In genomic region chr2:9972621-9973445, GRCh38 we compare ENCODE assay signal across 11 cellular contexts. TPM values are rescaled to one million over a fixed set of nuclear protein-coding genes. Genes with fewer than 3 reads are reported as not detected.
A peak's percentile ranks its signal among the peaks of the same experiment; 100 is the strongest.
DNase-seq lines count a peak whose midpoint lies in the region; ATAC-seq, FAIRE-seq and TF ChIP-seq lines count a peak whose summit lies in the region.
"Had no signal": no experiment of that assay in that cellular context is flagged by ENCODE, and none has a peak within 500 bp of the region (broad histone marks: within the 10 kb centered on the region; RNA-seq: fewer than 3 reads in every experiment).

No MANE protein-coding gene starts in this region.

- no peak for FAIRE-seq in HepG2 (lab: Jason Lieb, UNC)
- FAIRE-seq: GM19239 had no signal

- TF ChIP-seq CTCF in lung (IDR thresholded peaks at IDR 0.05; ENCODE audit: control extremely low read depth, extremely low read depth) (no peak), thyroid gland (IDR thresholded peaks at IDR 0.05) (no peak), HepG2 (CRISPR knock-in tag; IDR thresholded peaks at IDR 0.05) (no peak)

- no peak for ATAC-seq in activated T-cell treated with anti-CD3 and anti-CD28 coated beads, Interleukin-2, amount 50 U/mL, for 4 hours
- ATAC-seq in lung (ENCODE audit: insufficient read depth, low FRiP score) (peak; percentile 4), HepG2 (no peak), GM21737 (IDR thresholded peaks at IDR 0.05; ENCODE audit: unreplicated experiment) (no peak)
- ATAC-seq: naive thymus-derived CD4-positive, alpha-beta T cell had no signal

- H3K4me1 ChIP-seq in lung (ENCODE audit: control insufficient read depth in 2 of 2, insufficient read depth in 2 of 2, low read length in 2 of 2) (peaks cover 8 to 13% of the 10 kb centered on the region in 2 donors), thyroid gland (peaks cover 14 to 44% of the 10 kb centered on the region in 2 donors), HepG2 (ENCODE audit: insufficient read depth, low read length) (no peaks in the 10 kb centered on the region)

- WGBS in lung, 2 donors: 77 to 91% methylated on average over 13 of the region's 13 CpGs
- WGBS in thyroid gland, 2 donors: 49 to 55% methylated on average over 13 of the region's 13 CpGs
- 95% methylated on average over 13 of the region's 13 CpGs for WGBS in HepG2 (ENCODE audit: low lambda C conversion rate)

- in situ Hi-C loops in T47D (cut with HindIII; ENCODE audit: low pct_unique_long_range_greater_than_20kb, low sequenced_read_pairs): no loop called here
- in situ Hi-C loops in HepG2 (cut with HindIII; ENCODE audit: extremely low pct_ligation_motif_present, low pct_unique_long_range_greater_than_20kb): no loop called here

- H3K4me3 ChIP-seq in lung: no peak overlapping the region
- H3K4me3 ChIP-seq in thyroid gland (replicated peaks in 1 of 3): no peak overlapping the region
- H3K4me3 ChIP-seq in HepG2 (replicated peaks in 1 of 3; ENCODE audit: insufficient read depth in 1 of 3, low read depth in 2 of 3, low read length in 3 of 3): no peak overlapping the region

- no peak for TF ChIP-seq RAD21 in HepG2 (CRISPR knock-in tag; IDR thresholded peaks at IDR 0.05)

- no peaks in the 10 kb centered on the region for H3K36me3 ChIP-seq in lung (ENCODE audit: control insufficient read depth in 2 of 2, insufficient read depth in 2 of 2, low read length in 2 of 2)
- H3K36me3 ChIP-seq in thyroid gland: no peaks in the 10 kb centered on the region
- peaks cover 7 to 57% of the 10 kb centered on the region in 2 experiments for H3K36me3 ChIP-seq in HepG2 (replicated peaks in 1 of 2; ENCODE audit: control insufficient read depth in 1 of 2, insufficient read depth in 2 of 2, low read length in 2 of 2)

- H4K20me1 ChIP-seq in HepG2 (ENCODE audit: insufficient read depth, low read length): no peaks in the 10 kb centered on the region

- H3K9me3 Mint-ChIP-seq in activated T-cell treated with anti-CD3 and anti-CD28 coated beads, Interleukin-2, amount 50 U/mL, for 4 hours: no peaks in the 10 kb centered on the region
- H3K9me3 Mint-ChIP-seq: naive thymus-derived CD4-positive, alpha-beta T cell had no signal

- no peak for TF ChIP-seq EP300 in HepG2 (IDR thresholded peaks at IDR 0.05; ENCODE audit: low read depth in 2 of 2, low read length in 2 of 2)
- no peak for TF ChIP-seq EP300 in HepG2 (CRISPR knock-in tag; IDR thresholded peaks at IDR 0.05; ENCODE audit: borderline replicate concordance)

- no peak for TF ChIP-seq POLR2A in thyroid gland (IDR thresholded peaks at IDR 0.05)
- no peak for TF ChIP-seq POLR2A in HepG2 (IDR thresholded peaks at IDR 0.05; ENCODE audit: insufficient read depth in 1 of 2, low read depth in 2 of 2, low read length in 2 of 2)

- no peaks in the 10 kb centered on the region for H3K27me3 Mint-ChIP-seq in activated T-cell treated with anti-CD3 and anti-CD28 coated beads, Interleukin-2, amount 50 U/mL, for 4 hours (ENCODE audit: low read depth)

- no TSS peak for BruUV-seq in HepG2 (replicated peaks; lab: Mats Ljungman, UMichigan)

- peak; percentile 30 to 44 for DNase-seq in activated T-cell treated with anti-CD3 and anti-CD28 coated beads, Interleukin-2, amount 50 U/mL, for 48 hours
- no peak for DNase-seq in activated T-cell treated with anti-CD3 and anti-CD28 coated beads, Interleukin-2, amount 50 U/mL, for 4 hours
- peak; percentile 40 to 78 for DNase-seq in T47D (ENCODE audit: low read depth in 1 of 2, low spot score in 1 of 2)
- no peak for DNase-seq in lung (ENCODE audit: low spot score)
- peak; percentile 60 to 61 for DNase-seq in thyroid gland
- no peak for DNase-seq in NCI-H69 (lab: John Stamatoyannopoulos, UW)
- no peak for DNase-seq in HepG2 (ENCODE audit: low spot score)
- DNase-seq: NCI-H510A treated with DMSO at 0.1 percent for 48 hours had no signal

- CTCF ChIA-PET in HepG2 (lab: Yijun Ruan, JAX; ENCODE audit: low intra/inter-chr PET ratio, low total read pairs): no interaction called here

- no peak overlapping the region for H3K4me2 ChIP-seq in HepG2 (ENCODE audit: low read depth, low read length)

- H3K36me3 Mint-ChIP-seq in activated T-cell treated with anti-CD3 and anti-CD28 coated beads, Interleukin-2, amount 50 U/mL, for 4 hours (ENCODE audit: insufficient read depth): no peaks in the 10 kb centered on the region
- H3K36me3 Mint-ChIP-seq: naive thymus-derived CD4-positive, alpha-beta T cell had no signal

- H3K27me3 ChIP-seq in lung (ENCODE audit: control insufficient read depth, insufficient read depth) (no peaks in the 10 kb centered on the region), thyroid gland (no peaks in the 10 kb centered on the region), HepG2 (ENCODE audit: control insufficient read depth in 1 of 2, insufficient read depth in 2 of 2, low read length in 2 of 2) (no peaks in the 10 kb centered on the region)

- H3K27ac ChIP-seq in lung (ENCODE audit: low read depth in 1 of 2, low read length in 1 of 2): no peak overlapping the region
- H3K27ac ChIP-seq in thyroid gland: peak overlapping the region in 2 of 3 donors; percentile 44 to 51
- H3K27ac ChIP-seq in HepG2 (ENCODE audit: extremely low read length, insufficient read depth, low read length): no peak overlapping the region

- H3K4me3 Mint-ChIP-seq in activated T-cell treated with anti-CD3 and anti-CD28 coated beads, Interleukin-2, amount 50 U/mL, for 4 hours: no peak overlapping the region
- H3K4me3 Mint-ChIP-seq: naive thymus-derived CD4-positive, alpha-beta T cell had no signal

- intact Hi-C loops in thyroid gland (cut with DNase I) (no loop called here), HepG2 (cut with micrococcal nuclease; ENCODE audit: unreplicated experiment) (no loop called here)

- no peaks in the 10 kb centered on the region for H3K79me2 ChIP-seq in HepG2 (ENCODE audit: insufficient read depth, low read length)

- POLR2A ChIA-PET in HepG2 (lab: Yijun Ruan, JAX): no interaction called here

- no peak overlapping the region for H2AFZ ChIP-seq in HepG2 (ENCODE audit: low read length)

- peaks cover 18% of the 10 kb centered on the region for H3K4me1 Mint-ChIP-seq in activated T-cell treated with anti-CD3 and anti-CD28 coated beads, Interleukin-2, amount 50 U/mL, for 4 hours (ENCODE audit: low read depth)

- H3K9me3 ChIP-seq in lung (ENCODE audit: control insufficient read depth in 2 of 2, insufficient read depth in 1 of 2, low read length in 1 of 2) (no peaks in the 10 kb centered on the region), thyroid gland (no peaks in the 10 kb centered on the region), HepG2 (ENCODE audit: low read length) (no peaks in the 10 kb centered on the region)

- H3K9ac ChIP-seq in HepG2 (ENCODE audit: insufficient read depth, low read depth, low read length): no peak overlapping the region

TF ChIP-seq in HepG2, 621 proteins besides CTCF, POLR2A, EP300 and RAD21 (continues in another document):
- TF ChIP-seq MAFG (CRISPR knock-in tag; IDR thresholded peaks at IDR 0.05) (no peak), ZNF275 (CRISPR knock-in tag; IDR thresholded peaks at IDR 0.05; ENCODE audit: borderline replicate concordance) (no peak), MTF2 (CRISPR knock-in tag; IDR thresholded peaks at IDR 0.05; ENCODE audit: borderline replicate concordance) (no peak), ZNF605 (CRISPR knock-in tag; IDR thresholded peaks at IDR 0.05) (no peak), ATF7 (IDR thresholded peaks at IDR 0.05) (no peak), ATF7 (CRISPR knock-in tag; IDR thresholded peaks at IDR 0.05) (no peak)

RNA-seq across cellular contexts. Expression of gene GRHL1, which starts 21.3 kb away (rescaled TPM):
- 1 to 10 TPM; 1.1 to 1.3 (median 1.1) TPM for total RNA-seq in activated T-cell treated with anti-CD3 and anti-CD28 coated beads, Interleukin-2, amount 50 U/mL, for 4 hours
- 10 to 100 TPM in 1 of 2 donors, 1 to 10 TPM in 1; 5.4 to 13.6 TPM for total RNA-seq in lung
- polyA plus RNA-seq in lung: 1 to 10 TPM; 1.8 to 5.9 TPM
- total RNA-seq in thyroid gland: 10 to 100 TPM in 1 of 4 donors, 1 to 10 TPM in 3; 6.2 to 12.1 (median 8.2) TPM
- 10.6 and 12.0 TPM in 2 replicates for total RNA-seq in HepG2 (2016; rRNA removed; fragmentation: Illumina TruSeq; extraction: Trizol)
- total RNA-seq in HepG2 (2016; cell fraction: cytosol; rRNA removed; fragmentation: Illumina TruSeq; extraction: Trizol; ENCODE audit: low read depth): 5.6 and 8.3 TPM in 2 replicates
- 10.0 and 12.7 TPM in 2 replicates for total RNA-seq in HepG2 (2016; cell fraction: insoluble cytoplasmic fraction; rRNA removed; fragmentation: Illumina TruSeq; extraction: Trizol)
- 5.3 and 6.5 TPM in 2 replicates for total RNA-seq in HepG2 (2016; cell fraction: membrane; rRNA removed; fragmentation: Illumina TruSeq; extraction: Trizol)
- total RNA-seq in HepG2 (2016; cell fraction: nucleus; rRNA removed; fragmentation: Illumina TruSeq; extraction: Trizol): 19.5 and 21.6 TPM in 2 replicates
- 9.3 and 13.5 TPM in 2 replicates for polyA plus RNA-seq in HepG2 (2011; rRNA removed)
- polyA plus RNA-seq in HepG2 (2011; cell fraction: cytosol; rRNA removed): 4.2 and 6.2 TPM in 2 replicates
- 25.1 and 30.9 TPM in 2 replicates for polyA plus RNA-seq in HepG2 (2011; cell fraction: nucleus; rRNA removed)
- polyA plus RNA-seq in HepG2 (2012): 7.4 and 11.8 TPM in 2 replicates
- 0.66 and 1.2 TPM in 2 replicates for polyA plus RNA-seq in HepG2 (2016; cell fraction: cytosol; fragmentation: Illumina TruSeq; extraction: Trizol; ENCODE audit: low read depth)
- polyA plus RNA-seq in HepG2 (2016; cell fraction: insoluble cytoplasmic fraction; fragmentation: Illumina TruSeq; extraction: Trizol; ENCODE audit: low read depth): 8.6 and 8.8 TPM in 2 replicates
- polyA plus RNA-seq in HepG2 (2016; cell fraction: membrane; fragmentation: Illumina TruSeq; extraction: Trizol; ENCODE audit: low read depth): 1.7 and 1.9 TPM in 2 replicates
- polyA plus RNA-seq in HepG2 (2016; cell fraction: nucleus; fragmentation: Illumina TruSeq; extraction: Trizol; ENCODE audit: insufficient read depth, low read depth): 24.2 and 25.3 TPM in 2 replicates
- polyA minus RNA-seq in HepG2 (2011; rRNA and poly(A)+ RNA removed; ENCODE audit: low replicate concordance): 9.4 and 18.5 TPM in 2 replicates
- polyA minus RNA-seq in HepG2 (2011; cell fraction: cytosol; rRNA and poly(A)+ RNA removed): 4.8 and 5.4 TPM in 2 replicates
- 36.2 and 51.6 TPM in 2 replicates for polyA minus RNA-seq in HepG2 (2011; cell fraction: nucleus; rRNA and poly(A)+ RNA removed)

Comparison
In these comparisons a context has a peak if more than half of its experiments do, and no peak if none do; other contexts are left out.
1. DNase-seq: peak in activated T-cell treated with anti-CD3 and anti-CD28 coated beads, Interleukin-2, amount 50 U/mL, for 48 hours (2 of 2), T47D (2 of 2) and thyroid gland (2 of 2); none in activated T-cell treated with anti-CD3 and anti-CD28 coated beads, Interleukin-2, amount 50 U/mL, for 4 hours (single experiment), lung (single experiment), NCI-H69 (single experiment) and HepG2 (single experiment).
2. H3K27ac ChIP-seq: peak in thyroid gland (2 of 3); none in lung (0 of 2) and HepG2 (single experiment).